ENCODE assay signal across 8 cellular contexts in the genomic region with DNA sequence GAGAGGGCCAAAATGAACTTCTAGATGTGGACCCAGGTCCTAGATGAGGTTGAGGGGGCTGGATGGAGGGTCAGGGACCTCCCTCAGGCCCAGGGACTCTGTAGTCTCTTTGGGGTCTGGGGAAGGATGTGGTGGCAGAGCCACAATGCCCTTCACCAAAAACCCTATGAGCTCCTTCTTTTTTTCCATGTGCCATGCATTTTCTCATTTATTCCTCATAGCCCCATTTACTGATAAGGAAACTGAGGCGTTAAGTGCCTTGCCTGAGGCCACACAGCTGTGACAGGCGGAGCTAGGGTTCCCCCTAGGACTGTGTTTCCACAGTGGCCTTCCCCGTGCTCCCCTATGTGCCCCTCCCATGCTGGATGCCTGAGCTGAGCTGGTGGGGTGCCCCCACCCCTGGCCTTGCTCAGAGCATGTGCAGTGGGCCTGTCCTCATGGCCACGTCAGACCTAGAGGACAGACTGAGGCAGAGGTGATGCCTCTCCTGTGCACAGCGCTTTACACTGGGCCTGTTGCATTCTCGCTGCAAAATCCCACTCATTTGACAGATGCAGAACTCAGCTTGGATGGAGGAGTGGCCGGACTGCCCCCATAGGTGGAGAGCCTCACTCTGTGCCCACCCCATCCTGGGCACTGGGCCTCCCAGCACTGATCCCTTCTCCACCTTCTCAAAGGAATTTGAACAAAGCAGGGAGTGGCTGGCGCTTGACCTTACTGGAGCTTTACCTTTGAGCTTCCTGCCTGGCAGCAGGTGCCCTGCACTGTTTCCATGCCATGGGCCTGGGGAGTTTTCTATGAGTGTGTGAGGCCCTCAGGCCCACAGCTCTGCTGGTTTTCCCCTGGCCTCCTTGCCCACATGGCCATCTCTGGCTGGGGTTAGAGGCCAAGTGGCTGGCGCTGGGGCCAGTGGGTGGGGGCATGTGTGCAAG. TPM values are rescaled to one million over a fixed set of nuclear protein-coding genes. Genes with fewer than 3 reads are reported as not detected.
DNase-seq lines count a peak whose midpoint lies in the region; TF ChIP-seq lines count a peak whose summit lies in the region.

No MANE protein-coding gene starts in this region.

- no peaks in the 10 kb centered on the region for H3K9me3 ChIP-seq in Peyer's patch
- H3K9me3 ChIP-seq in duodenal mucosa (ENCODE audit: control insufficient read depth in 1 of 2, low read length in 2 of 2) = no peaks in the 10 kb centered on the region
- H3K9me3 ChIP-seq in neutrophil = no peaks in the 10 kb centered on the region

- H3K4me1 ChIP-seq in Peyer's patch (peaks cover 0 to 48% (median 28%) of the 10 kb centered on the region in 4 donors), duodenal mucosa (ENCODE audit: control insufficient read depth in 1 of 2, insufficient read depth in 2 of 2, low read length in 2 of 2) (peaks cover 37 to 54% of the 10 kb centered on the region in 2 donors), neutrophil (ENCODE audit: control insufficient read depth in 1 of 2, insufficient read depth in 1 of 2, low read depth in 1 of 2, low read length in 1 of 2) (peaks cover 65 to 70% of the 10 kb centered on the region in 2 experiments)

- peaks cover 0 to 8% (median 0%) of the 10 kb centered on the region in 3 donors for H3K36me3 ChIP-seq in Peyer's patch
- peaks cover 0 to 4% of the 10 kb centered on the region in 2 donors for H3K36me3 ChIP-seq in duodenal mucosa (ENCODE audit: control insufficient read depth in 1 of 2, insufficient read depth in 2 of 2, low read length in 2 of 2)
- peaks cover 17% of the 10 kb centered on the region for H3K36me3 ChIP-seq in neutrophil

- peak; percentile 29 to 34 for TF ChIP-seq POLR2A in Peyer's patch (IDR thresholded peaks at IDR 0.05)

- DNase-seq in ELR (ENCODE audit: low read depth) (peak; percentile 26), Peyer's patch (peak in 2 of 3 donors; percentile 80 to 83), SKM-1 treated with dmso at 0.1 percent for 144 hours (lab: John Stamatoyannopoulos, UW; ENCODE audit: unreplicated experiment) (no peak), COLO829 (ENCODE audit: low spot score) (no peak), dedifferentiated amniotic fluid mesenchymal stem cell (ENCODE audit: extremely low spot score) (no peak), NCI-H446 treated with DMSO at 0.1 percent for 48 hours (lab: John Stamatoyannopoulos, UW) (no peak)

- H3K27ac ChIP-seq in Peyer's patch (peak overlapping the region; percentile 90 to 98 (median 96)), duodenal mucosa (ENCODE audit: low read depth, low read length) (peak overlapping the region; percentile 99), neutrophil (peak overlapping the region; percentile 100)

- H3K4me3 ChIP-seq in Peyer's patch (peak overlapping the region; percentile 68 to 95 (median 88)), duodenal mucosa (ENCODE audit: low read depth in 1 of 2, low read length in 2 of 2) (peak overlapping the region; percentile 86 to 91), neutrophil (ENCODE audit: low read depth in 1 of 2, low read length in 1 of 2) (peak overlapping the region; percentile 83 to 93)

- peak overlapping the region; percentile 93 to 97 for H3K9ac ChIP-seq in duodenal mucosa (ENCODE audit: low read depth in 1 of 2, low read length in 2 of 2)

- H3K27me3 ChIP-seq in Peyer's patch = no peaks in the 10 kb centered on the region
- H3K27me3 ChIP-seq in duodenal mucosa (ENCODE audit: control insufficient read depth in 1 of 2, insufficient read depth in 2 of 2, low read length in 2 of 2) = no peaks in the 10 kb centered on the region
- H3K27me3 ChIP-seq in neutrophil = peaks cover 6% of the 10 kb centered on the region

- TF ChIP-seq CTCF in Peyer's patch (IDR thresholded peaks at IDR 0.05) (no peak), neutrophil (IDR thresholded peaks at IDR 0.05) (no peak)

RNA-seq across cellular contexts. Expression of a gene that starts 2.5 kb away (rescaled TPM):
- 100 to 1,000 TPM in 2 of 4 donors, 10 to 100 TPM in 2; 54.5 to 133 (median 102) TPM for total RNA-seq in Peyer's patch

RNA-seq across cellular contexts. Expression of a gene that starts 33.8 kb away (rescaled TPM):
- total RNA-seq in Peyer's patch = 10 to 100 TPM in 2 of 4 donors, 1 to 10 TPM in 2; 5.0 to 11.4 (median 10.1) TPM

Comparison
In these comparisons a context has a peak if more than half of its experiments do, and no peak if none do; other contexts are left out.
1. DNase-seq: peak in ELR (single experiment) and Peyer's patch (2 of 3); none in SKM-1 treated with dmso at 0.1 percent for 144 hours (single experiment), COLO829 (single experiment), dedifferentiated amniotic fluid mesenchymal stem cell (single experiment) and NCI-H446 treated with DMSO at 0.1 percent for 48 hours (single experiment).
2. Peak in every context shown above with its lines, with median percentiles within 50 percentile points of each other: H3K27ac ChIP-seq and H3K4me3 ChIP-seq.